In the genomic region with DNA sequence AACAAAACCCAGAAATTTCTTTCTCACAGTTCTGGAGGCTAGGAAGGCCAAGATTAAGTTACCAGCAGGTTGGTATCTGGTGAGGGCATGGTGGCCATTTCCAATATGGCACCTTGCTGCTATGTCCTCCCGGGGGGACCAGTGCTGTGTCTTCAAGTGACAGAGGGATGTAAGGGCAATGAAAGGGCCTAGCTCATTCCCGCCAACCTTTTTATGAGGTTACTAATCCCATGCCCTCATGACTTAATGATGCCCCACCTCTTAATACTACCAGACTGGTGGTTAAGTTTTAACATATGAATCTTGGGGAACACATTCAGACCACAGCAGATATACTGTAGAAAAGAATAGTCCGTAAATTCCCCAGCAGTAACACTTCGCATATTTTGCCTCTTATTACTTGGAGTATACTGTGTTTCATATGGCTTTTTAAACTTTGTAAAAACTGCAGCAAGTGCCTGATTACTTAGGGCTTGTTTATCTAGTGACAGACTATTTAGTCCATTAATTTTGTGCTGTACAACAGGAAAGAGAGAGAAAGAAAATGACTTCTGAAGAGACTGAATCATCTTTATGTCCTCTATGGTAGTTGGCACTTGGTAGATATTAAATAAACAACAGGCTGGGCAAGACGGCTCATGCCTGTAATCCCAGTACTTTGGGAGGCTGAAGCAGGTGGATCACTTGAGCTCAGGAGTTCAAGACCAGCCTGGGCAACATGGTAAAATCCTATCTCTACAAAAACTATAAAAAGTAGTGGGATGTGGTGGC, we compare ENCODE assay signal across 7 cellular contexts. TPM values are rescaled to one million over a fixed set of nuclear protein-coding genes. Genes with fewer than 3 reads are reported as not detected.
DNase-seq lines count a peak whose midpoint lies in the region; ATAC-seq and TF ChIP-seq lines count a peak whose summit lies in the region.
"Not testable (repeated sequence)": the region's sequence is repeated elsewhere in the genome, so short reads cannot be mapped to it uniquely, and the experiment has no call there.

No MANE protein-coding gene starts in this region.

- not testable (repeated sequence) for H3K79me2 ChIP-seq in Karpas-422 (ENCODE audit: low read length); MM.1S (ENCODE audit: low read length); SU-DHL-6 (ENCODE audit: insufficient read depth, low read length); mammary epithelial cell (ENCODE audit: insufficient read depth, low read length); osteoblast (ENCODE audit: insufficient read depth, low read length)

- H3K27me3 ChIP-seq in Karpas-422 (ENCODE audit: low read length); MM.1S (replicated peaks; ENCODE audit: insufficient read depth, low read length); SU-DHL-6 (ENCODE audit: low read length); mammary epithelial cell (ENCODE audit: insufficient read depth, low read length); osteoblast (ENCODE audit: insufficient read depth, low read length): not testable (repeated sequence)

- H3K36me3 ChIP-seq in Karpas-422 (ENCODE audit: insufficient read depth, low read length); MM.1S (replicated peaks; ENCODE audit: insufficient read depth, low read length); SU-DHL-6 (ENCODE audit: low read length); mammary epithelial cell (ENCODE audit: insufficient read depth, low read length); osteoblast (ENCODE audit: insufficient read depth, low read length): not testable (repeated sequence)

- CTCF ChIA-PET in mammary epithelial cell (lab: Charles Lee; ENCODE audit: low non-redundant PET): not testable (repeated sequence)

- peak; percentile 92 for ATAC-seq in esophagus mucosa

- H3K9ac ChIP-seq in Karpas-422 (ENCODE audit: low read length); MM.1S (ENCODE audit: low read length); SU-DHL-6 (ENCODE audit: low read length); mammary epithelial cell (ENCODE audit: insufficient read depth, low read length): not testable (repeated sequence)

- not testable (repeated sequence) for TF ChIP-seq CTCF in MM.1S (IDR thresholded peaks at IDR 0.05; ENCODE audit: low read length); SU-DHL-6 (IDR thresholded peaks at IDR 0.05; ENCODE audit: insufficient read depth, low read length, poor library complexity, severe bottlenecking); mammary epithelial cell (conservative IDR thresholded peaks at IDR 0.05 in 1 of 2, IDR thresholded peaks at IDR 0.05 in 1 of 2; ENCODE audit: extremely low read depth in 1 of 2, insufficient read depth in 1 of 2, low read depth in 1 of 2, low read length in 2 of 2); osteoblast (IDR thresholded peaks at IDR 0.05; ENCODE audit: extremely low read depth, low read depth, low read length)

- dilution Hi-C loops in mammary epithelial cell (cut with HindIII; ENCODE audit: low sequenced_read_pairs): not testable (repeated sequence)

- not testable (repeated sequence) for H3K9me3 ChIP-seq in Karpas-422 (ENCODE audit: low read length); MM.1S (replicated peaks; ENCODE audit: insufficient read depth, low read length); SU-DHL-6 (ENCODE audit: insufficient read depth, low read length); mammary epithelial cell (replicated peaks; ENCODE audit: insufficient read depth, low read length); osteoblast (ENCODE audit: low read depth, low read length)

- not testable (repeated sequence) for H4K20me1 ChIP-seq in Karpas-422 (ENCODE audit: insufficient read depth, low read depth, low read length); MM.1S (ENCODE audit: insufficient read depth, low read length); SU-DHL-6 (ENCODE audit: low read depth, low read length); mammary epithelial cell (ENCODE audit: insufficient read depth, low read length); osteoblast (ENCODE audit: insufficient read depth, low read length)

- H3K4me2 ChIP-seq in Karpas-422 (ENCODE audit: low read depth, low read length, poor library complexity, severe bottlenecking); MM.1S (ENCODE audit: low read depth, low read length); SU-DHL-6 (ENCODE audit: low read depth, low read length, poor library complexity, severe bottlenecking); mammary epithelial cell (ENCODE audit: insufficient read depth, low read depth, low read length); osteoblast (ENCODE audit: insufficient read depth, low read length): not testable (repeated sequence)

- not testable (repeated sequence) for H3K4me1 ChIP-seq in Karpas-422 (ENCODE audit: low read length); MM.1S (ENCODE audit: low read length); mammary epithelial cell (ENCODE audit: insufficient read depth, low read length); osteoblast (ENCODE audit: insufficient read depth, low read length)

- not testable (repeated sequence) for H2AFZ ChIP-seq in Karpas-422 (ENCODE audit: low read length); MM.1S (ENCODE audit: low read length); SU-DHL-6 (ENCODE audit: low read depth, low read length, severe bottlenecking); mammary epithelial cell (ENCODE audit: low read depth, low read length); osteoblast (ENCODE audit: low read length)

- in situ Hi-C loops in mammary epithelial cell (cut with MboI; ENCODE audit: low sequenced_read_pairs in 2 of 2): not testable (repeated sequence)

- not testable (repeated sequence) for H3K4me3 ChIP-seq in Karpas-422 (ENCODE audit: low read length); MM.1S (ENCODE audit: low read length); SU-DHL-6 (ENCODE audit: insufficient read depth, low read length, poor library complexity, severe bottlenecking); mammary epithelial cell (replicated peaks in 1 of 3; ENCODE audit: insufficient read depth in 1 of 3, low read depth in 2 of 3, low read length in 3 of 3); osteoblast (ENCODE audit: insufficient read depth, low read length)

- intact Hi-C loops in mammary epithelial cell (cut with micrococcal nuclease): not testable (repeated sequence)

- 75% methylated on average over 4 of the region's 5 CpGs for WGBS in mammary epithelial cell (ENCODE audit: low coverage, missing lambda C conversion rate)

- BruUV-seq in mammary epithelial cell (replicated peaks; lab: Mats Ljungman, UMichigan): not testable (repeated sequence)

- H3K27ac ChIP-seq in Karpas-422 (ENCODE audit: low read length); mammary epithelial cell (ENCODE audit: insufficient read depth, low read depth, low read length); osteoblast (ENCODE audit: low read depth, low read length): not testable (repeated sequence)
- H3K27ac ChIP-seq in MM.1S (ENCODE audit: low read length) (peak overlapping the region; percentile 68; the same call in 1 of the 2 replicates), SU-DHL-6 (ENCODE audit: low read depth, low read length) (peak overlapping the region; percentile 53)

- peak; percentile 21 for DNase-seq in EH (ENCODE audit: low read depth)
- peak; percentile 26 for DNase-seq in Karpas-422
- DNase-seq in MM.1S: not testable (repeated sequence)
- peak; percentile 12 for DNase-seq in mammary epithelial cell
- peak; percentile 13 for DNase-seq in osteoblast (ENCODE audit: insufficient read length, low spot score, missing footprints)

- H3F3A ChIP-seq in MM.1S (ENCODE audit: insufficient read depth, low read length); SU-DHL-6 (ENCODE audit: insufficient read depth): not testable (repeated sequence)

- not testable (repeated sequence) for H3K9me2 ChIP-seq in Karpas-422 (replicated peaks; ENCODE audit: insufficient read depth, low read length); MM.1S (replicated peaks; ENCODE audit: insufficient read depth, low read length); SU-DHL-6 (replicated peaks; ENCODE audit: insufficient read depth, low read length)

RNA-seq across cellular contexts. Expression of gene NPIPB6, which starts 26.2 kb away (rescaled TPM):
- 0.47 and 8.3 TPM in 2 replicates for total RNA-seq in Karpas-422 (2014; rRNA removed; shearing (Covaris generic); ENCODE audit: low replicate concordance)
- under 1 TPM in 1 of 2 donors, not detected in 1; 0.26 TPM for total RNA-seq in mammary epithelial cell
- polyA plus RNA-seq in mammary epithelial cell: 0.25 TPM
- 2.7 TPM for polyA minus RNA-seq in mammary epithelial cell
- total RNA-seq in esophagus mucosa: 1.00 TPM
- 0.59 and 2.9 TPM in 2 replicates for total RNA-seq in osteoblast

RNA-seq across cellular contexts. Expression of gene SBK1, which starts 44.8 kb away (rescaled TPM):
- 0.07 TPM in 2 replicates for total RNA-seq in Karpas-422 (2014; rRNA removed; shearing (Covaris generic); ENCODE audit: low replicate concordance)
- total RNA-seq in mammary epithelial cell (under 1 TPM; 0.17 to 0.38 TPM), esophagus mucosa (0.52 TPM), osteoblast (not detected in 2 replicates)
- polyA plus RNA-seq in mammary epithelial cell: 0.08 TPM
- polyA minus RNA-seq in mammary epithelial cell: not detected
